9 cellular contexts compared by ENCODE assay signal in genomic region chr19:4063369-4064072, GRCh38. TPM values are rescaled to one million over a fixed set of nuclear protein-coding genes. Genes with fewer than 3 reads are reported as not detected.
DNase-seq lines count a peak whose midpoint lies in the region; ATAC-seq and FAIRE-seq lines count a peak whose summit lies in the region.
"Had no signal": no experiment of that assay in that cellular context is flagged by ENCODE, and none has a peak within 500 bp of the region (broad histone marks: within the 10 kb centered on the region; RNA-seq: fewer than 3 reads in every experiment).

No MANE protein-coding gene starts in this region.

- FAIRE-seq in HTR-8/SVneo (lab: Jason Lieb, UNC): no peak
- FAIRE-seq: endometrium had no signal

- no peaks in the 10 kb centered on the region for H3K27me3 ChIP-seq in naive thymus-derived CD4-positive, alpha-beta T cell (ENCODE audit: control insufficient read depth in 2 of 2, insufficient read depth in 2 of 2, low read length in 2 of 2)

- H3K4me1 ChIP-seq in naive thymus-derived CD4-positive, alpha-beta T cell (ENCODE audit: control insufficient read depth in 2 of 2, insufficient read depth in 2 of 2, low read length in 2 of 2): peaks cover 49% of the 10 kb centered on the region in 2 donors

- H3K27ac ChIP-seq in KOPT-K1 (ENCODE audit: low read depth, low read length, poor library complexity, severe bottlenecking) (peak overlapping the region; percentile 93), cingulate gyrus (ENCODE audit: low read depth, low read length) (peak overlapping the region; percentile 94)
- H3K27ac ChIP-seq in naive thymus-derived CD4-positive, alpha-beta T cell (ENCODE audit: low read depth, low read length): peak overlapping the region; percentile 81

- peak overlapping the region; percentile 68 to 87 (median 82) for H3K4me3 Mint-ChIP-seq in naive thymus-derived CD4-positive, alpha-beta T cell

- H3K4me1 Mint-ChIP-seq in naive thymus-derived CD4-positive, alpha-beta T cell: peaks cover 5 to 35% (median 17%) of the 10 kb centered on the region in 7 donors

- H3K9me3 ChIP-seq in KOPT-K1 (ENCODE audit: insufficient read depth, low read length, poor library complexity, severe bottlenecking): no peaks in the 10 kb centered on the region
- no peaks in the 10 kb centered on the region for H3K9me3 ChIP-seq in naive thymus-derived CD4-positive, alpha-beta T cell (ENCODE audit: control insufficient read depth in 2 of 3, low read length in 3 of 3)

- POLR2A ChIA-PET in naive thymus-derived CD4-positive, alpha-beta T cell (lab: Charles Lee): interaction anchor here (0.6 to 2.9 kb wide), 3 partner anchors 41 to 76 kb away, joined by 3 to 10 read pairs (median 3); partner anchors contain the start of gene PIAS4

- H3K27ac Mint-ChIP-seq in naive thymus-derived CD4-positive, alpha-beta T cell: peak overlapping the region in 7 of 9 donors; percentile 54 to 92 (median 78)

- H3K9me3 Mint-ChIP-seq in naive thymus-derived CD4-positive, alpha-beta T cell: peaks cover 0 to 1% (median 0%) of the 10 kb centered on the region in 11 donors

- intact Hi-C loops in naive thymus-derived CD4-positive, alpha-beta T cell (cut with micrococcal nuclease): no loop called here

- peaks cover 53% of the 10 kb centered on the region for H3K36me3 ChIP-seq in KOPT-K1 (ENCODE audit: insufficient read depth, low read length)
- peaks cover 0 to 36% (median 0%) of the 10 kb centered on the region in 3 experiments for H3K36me3 ChIP-seq in naive thymus-derived CD4-positive, alpha-beta T cell (ENCODE audit: control insufficient read depth in 2 of 3, insufficient read depth in 3 of 3, low read length in 3 of 3)

- H3K27me3 Mint-ChIP-seq in naive thymus-derived CD4-positive, alpha-beta T cell: no peaks in the 10 kb centered on the region

- peak; percentile 5 for DNase-seq in AG20443 (ENCODE audit: low spot score)
- no peak for DNase-seq in naive thymus-derived CD4-positive, alpha-beta T cell
- no peak for DNase-seq in central memory CD4-positive, alpha-beta T cell
- DNase-seq in HTR-8/SVneo (ENCODE audit: insufficient read length, low spot score): no peak
- no peak for DNase-seq in stimulated activated CD4-positive, alpha-beta T cell treated with anti-CD3 and anti-CD28 coated beads, Interleukin-2, amount 100 ng/mL, for 48 hours

- CTCF ChIA-PET in naive thymus-derived CD4-positive, alpha-beta T cell (lab: Charles Lee): interaction anchor here (1.8 kb wide), 1 partner anchor 76 kb away, joined by 5 read pairs; no protein-coding TSS in a partner anchor

- H3K4me3 ChIP-seq in naive thymus-derived CD4-positive, alpha-beta T cell (ENCODE audit: low read length): peak overlapping the region; percentile 45

- no peak for ATAC-seq in naive thymus-derived CD4-positive, alpha-beta T cell
- ATAC-seq in HG03460 (IDR thresholded peaks at IDR 0.05; ENCODE audit: unreplicated experiment): no peak

- peaks cover 0 to 2% (median 0%) of the 10 kb centered on the region in 5 donors for H3K36me3 Mint-ChIP-seq in naive thymus-derived CD4-positive, alpha-beta T cell

RNA-seq across cellular contexts. Expression of gene ZBTB7A, which starts 3.2 kb away (rescaled TPM):
- 10 to 100 TPM; 47.4 to 76.0 (median 52.0) TPM for total RNA-seq in naive thymus-derived CD4-positive, alpha-beta T cell
- 10 to 100 TPM; 15.3 to 45.0 TPM for polyA plus RNA-seq in naive thymus-derived CD4-positive, alpha-beta T cell

RNA-seq across cellular contexts. Expression of gene PIAS4, which starts 56.0 kb away (rescaled TPM):
- 10 to 100 TPM; 23.9 to 40.6 (median 28.8) TPM for total RNA-seq in naive thymus-derived CD4-positive, alpha-beta T cell
- polyA plus RNA-seq in naive thymus-derived CD4-positive, alpha-beta T cell: 1 to 10 TPM; 3.9 to 6.8 TPM
